In the genomic region with DNA sequence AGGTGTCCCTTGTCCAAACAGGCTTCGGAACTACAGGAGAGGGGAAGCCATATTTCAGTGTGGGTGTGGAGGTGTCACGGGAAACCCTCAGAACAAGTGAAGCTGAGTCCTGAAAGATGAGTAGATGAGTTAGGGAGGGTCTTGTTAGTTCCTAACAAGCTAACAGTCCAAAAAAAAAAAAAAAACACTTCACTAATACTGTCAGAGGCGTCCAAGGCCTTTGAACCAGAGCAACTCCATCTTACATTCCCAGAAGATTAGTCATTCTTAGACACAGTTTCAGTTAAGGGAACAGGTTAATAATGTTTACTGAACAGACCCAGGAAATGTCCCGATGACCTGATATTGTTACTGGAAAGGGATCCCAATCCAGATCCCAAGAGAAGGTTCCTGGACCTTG, we compare ENCODE assay signal across 26 cellular contexts. TPM values are rescaled to one million over a fixed set of nuclear protein-coding genes. Genes with fewer than 3 reads are reported as not detected.
DNase-seq lines count a peak whose midpoint lies in the region; ATAC-seq and TF ChIP-seq lines count a peak whose summit lies in the region.
"Had no signal": no experiment of that assay in that cellular context is flagged by ENCODE, and none has a peak within 500 bp of the region (broad histone marks: within the 10 kb centered on the region; RNA-seq: fewer than 3 reads in every experiment).

No MANE protein-coding gene starts in this region.

- peaks cover 25% of the 10 kb centered on the region for H3K9me3 Mint-ChIP-seq in mesothelial cell of epicardium

- H3K4me3 ChIP-seq in choroid plexus epithelial cell (ENCODE audit: low read depth, low read length) = no peak overlapping the region
- H3K4me3 ChIP-seq: GM12878, SJSA1 had no signal

- no peaks in the 10 kb centered on the region for H3K27me3 Mint-ChIP-seq in mesothelial cell of epicardium (ENCODE audit: low read depth)
- H3K27me3 Mint-ChIP-seq: B cell had no signal

- H3K27ac Mint-ChIP-seq in mesothelial cell of epicardium = no peak overlapping the region
- H3K27ac Mint-ChIP-seq: B cell; CD8-positive, alpha-beta memory T cell had no signal

- H3K36me3 Mint-ChIP-seq in mesothelial cell of epicardium = peaks cover 3% of the 10 kb centered on the region

- H3K4me3 Mint-ChIP-seq in mesothelial cell of epicardium = no peak overlapping the region
- H3K4me3 Mint-ChIP-seq: B cell; CD8-positive, alpha-beta memory T cell had no signal

- DNase-seq in HT-29 (ENCODE audit: low spot score) (peak; percentile 25), M059J (ENCODE audit: low read depth) (peak; percentile 38), choroid plexus epithelial cell (ENCODE audit: low read depth) (peak; percentile 53), renal cortical epithelial cell (ENCODE audit: low read depth) (peak; percentile 21), mesothelial cell of epicardium (ENCODE audit: low spot score in 2 of 2, unreplicated experiment in 2 of 2) (no peak)
- DNase-seq: CD8-positive, alpha-beta memory T cell; DMS 273 treated with DMSO at 0.1 percent for 48 hours; DMS79; EL; GDM1; Kasumi-1; MV-4-11; NCI-H1105; NCI-H1436 treated with DMSO at 0.1 percent for 48 hours; NCI-H1930; NCI-H2107; NCI-H524 treated with DMSO at 0.1 percent for 48 hours; NCI-H774; Right ventricle myocardium superior; RPMI8226 had no signal

- H3K4me1 Mint-ChIP-seq in mesothelial cell of epicardium = no peaks in the 10 kb centered on the region
- H3K4me1 Mint-ChIP-seq: B cell; CD8-positive, alpha-beta memory T cell had no signal

- ATAC-seq in GM21390 (IDR thresholded peaks at IDR 0.05; ENCODE audit: unreplicated experiment) (no peak), HG02642 (IDR thresholded peaks at IDR 0.05; ENCODE audit: poor library complexity, unreplicated experiment) (no peak)
- ATAC-seq: GM12878 had no signal

- no peak for TF ChIP-seq CTCF in choroid plexus epithelial cell (conservative IDR thresholded peaks at IDR 0.05; ENCODE audit: low read depth, low read length)
- TF ChIP-seq CTCF in mesothelial cell of epicardium (IDR thresholded peaks at IDR 0.05; ENCODE audit: unreplicated experiment) = no peak

RNA-seq across cellular contexts. Expression of a gene that starts 7.0 kb away (rescaled TPM):
- total RNA-seq in HT-29 (2014; rRNA removed; shearing (Covaris generic)) = 0.66 and 0.68 TPM in 2 replicates
- 0.89 and 2.1 TPM in 2 replicates for total RNA-seq in M059J (2014; rRNA removed; shearing (Covaris generic))
- total RNA-seq in renal cortical epithelial cell = 0.30 and 1.6 TPM in 2 replicates
- 1.4 to 2.1 TPM (median 1.8 TPM) in 3 replicates for total RNA-seq in mesothelial cell of epicardium
- total RNA-seq: MCF 10A had no signal

RNA-seq across cellular contexts. Expression of a gene that starts 55.9 kb away (rescaled TPM):
- total RNA-seq in HT-29 (2014; rRNA removed; shearing (Covaris generic)) = 44.5 and 56.0 TPM in 2 replicates
- total RNA-seq in M059J (2014; rRNA removed; shearing (Covaris generic)) = 43.0 and 60.3 TPM in 2 replicates
- total RNA-seq in renal cortical epithelial cell (2.8 and 6.8 TPM in 2 replicates), mesothelial cell of epicardium (2.7 to 3.2 TPM (median 3.1 TPM) in 3 replicates)

Comparison
In these comparisons a context has a peak if more than half of its experiments do, and no peak if none do; other contexts are left out.
1. DNase-seq: peak in HT-29 (single experiment), M059J (single experiment), choroid plexus epithelial cell (single experiment) and renal cortical epithelial cell (single experiment); none in mesothelial cell of epicardium (0 of 2).